23 cellular contexts compared by ENCODE assay signal in genomic region chr13:48029859-48030258, GRCh38.
"Had no signal": no experiment of that assay in that cellular context is flagged by ENCODE, and none has a peak within 500 bp of the region (broad histone marks: within the 10 kb centered on the region; RNA-seq: fewer than 3 reads in every experiment).

No MANE protein-coding gene starts in this region.

- H3K4me1 ChIP-seq: gastrocnemius medialis, lower lobe of right lung, prostate gland, right atrium auricular region, stomach, thyroid gland, vagina had no signal

- H3K9me3 ChIP-seq: gastrocnemius medialis, lower lobe of right lung, prostate gland, right atrium auricular region, thyroid gland, vagina had no signal

- H3K4me3 ChIP-seq: dorsolateral prefrontal cortex, gastrocnemius medialis, lower lobe of right lung, prostate gland, right atrium auricular region, smooth muscle cell, stomach, thyroid gland, vagina had no signal

- H3K4me3 Mint-ChIP-seq: naive thymus-derived CD8-positive, alpha-beta T cell; nephron progenitor cell; stimulated activated naive B cell treated with anti-CD40 and anti-IgM and Interleukin-4, amounts not matched to agents 10 μg/mL and 1 μg/mL and 100 μg/mL, for 72 hours had no signal

- H3K36me3 ChIP-seq: gastrocnemius medialis, lower lobe of right lung, prostate gland, right atrium auricular region, thyroid gland had no signal

- FAIRE-seq: keratinocyte had no signal

- H3K27me3 Mint-ChIP-seq: naive thymus-derived CD8-positive, alpha-beta T cell; stimulated activated naive B cell treated with anti-CD40 and anti-IgM and Interleukin-4, amounts not matched to agents 10 μg/mL and 1 μg/mL and 100 μg/mL, for 72 hours had no signal

- H3K27me3 ChIP-seq: dorsolateral prefrontal cortex, gastrocnemius medialis, right atrium auricular region, stomach, thyroid gland, vagina had no signal

- H3K27ac Mint-ChIP-seq: nephron progenitor cell; stimulated activated naive B cell treated with anti-CD40 and anti-IgM and Interleukin-4, amounts not matched to agents 10 μg/mL and 1 μg/mL and 100 μg/mL, for 72 hours had no signal

- H3K27ac ChIP-seq: dorsolateral prefrontal cortex, gastrocnemius medialis, lower lobe of right lung, prostate gland, right atrium auricular region, stomach, thyroid gland, vagina had no signal

- H3K4me1 Mint-ChIP-seq: nephron progenitor cell; stimulated activated naive B cell treated with anti-CD40 and anti-IgM and Interleukin-4, amounts not matched to agents 10 μg/mL and 1 μg/mL and 100 μg/mL, for 72 hours had no signal

- DNase-seq: dorsolateral prefrontal cortex; effector CD4-positive, alpha-beta T cell; foreskin fibroblast; gastrocnemius medialis; head of caudate nucleus; left ventricle myocardium superior; lower lobe of right lung; naive thymus-derived CD8-positive, alpha-beta T cell; nephron progenitor cell; nucleus accumbens; stimulated activated CD4-positive, alpha-beta T cell treated with anti-CD3 and anti-CD28 coated beads, Interleukin-12 subunit alpha, Interleukin-12 subunit beta, amount 100 ng/mL, for 4 hours; stimulated activated CD4-positive, alpha-beta T cell treated with anti-CD3 and anti-CD28 coated beads, Interleukin-2, amount 100 ng/mL, for 24 hours; stimulated activated CD4-positive, alpha-beta T cell treated with anti-CD3 and anti-CD28 coated beads, Interleukin-4, amount 100 ng/mL, for 24 hours; stimulated activated naive B cell treated with anti-CD40 and anti-IgM and Interleukin-4, amounts not matched to agents 10 μg/mL and 1 μg/mL and 100 μg/mL, for 72 hours; stomach; thyroid gland; trophoblast cell had no signal

- ATAC-seq: gastrocnemius medialis; left ventricle myocardium superior; lower lobe of right lung; naive thymus-derived CD8-positive, alpha-beta T cell; sciatic nerve; stimulated activated naive B cell treated with anti-CD40 and anti-IgM and Interleukin-4, amounts not matched to agents 10 μg/mL and 1 μg/mL and 100 μg/mL, for 72 hours had no signal

- H3K4me2 ChIP-seq: smooth muscle cell had no signal
